In genomic region chr4:15001248-15001824, GRCh38 we compare ENCODE assay signal across 8 cellular contexts. TPM values are rescaled to one million over a fixed set of nuclear protein-coding genes. Genes with fewer than 3 reads are reported as not detected.
DNase-seq lines count a peak whose midpoint lies in the region; ATAC-seq and TF ChIP-seq lines count a peak whose summit lies in the region.

No MANE protein-coding gene starts in this region.

- peak overlapping the region; percentile 20; the same call in 1 of the 2 replicates for H2BK20ac ChIP-seq in IMR-90 (ENCODE audit: low read depth, low read length)

- in situ Hi-C loops in IMR-90 (cut with MboI; ENCODE audit: low sequenced_read_pairs) (loop anchor here (10.0 to 25.0 kb wide), 4 partner anchors 686 to 1347 kb away; partner anchors contain the start of gene FAM200B), astrocyte of the spinal cord (cut with HindIII; ENCODE audit: low sequenced_read_pairs) (no loop called here)

- no peak overlapping the region for H2AK5ac ChIP-seq in IMR-90 (ENCODE audit: low read depth, low read length)

- H3K18ac ChIP-seq in IMR-90 (ENCODE audit: low read depth, low read length) = peak overlapping the region; percentile 38

- H3K14ac ChIP-seq in IMR-90 (replicated peaks; ENCODE audit: low read depth, low read length) = peak overlapping the region; percentile 72

- H4K20me1 ChIP-seq in IMR-90 (ENCODE audit: insufficient read depth, low read length) = peaks cover 14% of the 10 kb centered on the region

- TF ChIP-seq POLR2A in IMR-90 (IDR thresholded peaks at IDR 0.05; ENCODE audit: low read depth, low read length) = peak; percentile 76

- H3K4me2 ChIP-seq in IMR-90 (ENCODE audit: low read depth, low read length) = peak overlapping the region; percentile 40

- ATAC-seq in GM21717 (IDR thresholded peaks at IDR 0.05; ENCODE audit: unreplicated experiment) (peak; percentile 23), IMR-90 (ENCODE audit: low read depth) (peak; percentile 25)

- H2AFZ ChIP-seq in IMR-90 (replicated peaks; ENCODE audit: low read length, poor library complexity) = peak overlapping the region; percentile 88

- H2BK15ac ChIP-seq in IMR-90 (ENCODE audit: low read depth, low read length) = peak overlapping the region; percentile 1; the same call in 1 of the 3 replicates

- H3K4me1 ChIP-seq in ES-I3 (ENCODE audit: insufficient read depth, low read length) (peaks cover 9% of the 10 kb centered on the region), IMR-90 (ENCODE audit: control insufficient read depth, insufficient read depth, low read length) (no peaks in the 10 kb centered on the region), rectal smooth muscle tissue (ENCODE audit: control insufficient read depth, insufficient read depth, low read length) (peaks cover 6% of the 10 kb centered on the region)

- H3K23ac ChIP-seq in IMR-90 (ENCODE audit: low read depth, low read length) = peak overlapping the region; percentile 94

- DNase-seq in IMR-90 (peak; percentile 91), T follicular helper cell (ENCODE audit: low read depth) (peak; percentile 20), astrocyte of the spinal cord (ENCODE audit: low read depth, low spot score) (peak; percentile 97), hypothalamus (lab: John Stamatoyannopoulos, UW) (peak; percentile 15 to 90 (median 67)), NCI-H2227 treated with DMSO at 0.1 percent for 48 hours (lab: John Stamatoyannopoulos, UW) (no peak)

- intact Hi-C loops in IMR-90 (cut with micrococcal nuclease) = loop anchor here (5.0 kb wide), 4 partner anchors 84 to 1109 kb away; no protein-coding TSS in a partner anchor

- H3K9ac ChIP-seq in ES-I3 (ENCODE audit: low read depth, low read length) = peak overlapping the region; percentile 77
- peak overlapping the region; percentile 80 for H3K9ac ChIP-seq in IMR-90 (ENCODE audit: low read depth, low read length)
- H3K9ac ChIP-seq in rectal smooth muscle tissue (ENCODE audit: low read length) = peak overlapping the region; percentile 54

- CTCF ChIA-PET in IMR-90 (lab: Yijun Ruan, JAX) = no interaction called here

- H3K9me1 ChIP-seq in IMR-90 (ENCODE audit: insufficient read depth, low read length) = no peaks in the 10 kb centered on the region

- H2AK9ac ChIP-seq in IMR-90 (replicated peaks; ENCODE audit: low read depth, low read length, poor library complexity) = peak overlapping the region; percentile 88

- H3K4ac ChIP-seq in IMR-90 (ENCODE audit: low read depth, low read length) = peak overlapping the region; percentile 79

- H3K27me3 ChIP-seq in IMR-90 (ENCODE audit: control insufficient read depth, insufficient read depth, low read length) (no peaks in the 10 kb centered on the region), rectal smooth muscle tissue (ENCODE audit: control insufficient read depth, insufficient read depth, low read length) (no peaks in the 10 kb centered on the region)

- H3K9me3 ChIP-seq in ES-I3 (ENCODE audit: control insufficient read depth, insufficient read depth, low read length) = no peaks in the 10 kb centered on the region
- no peaks in the 10 kb centered on the region for H3K9me3 ChIP-seq in IMR-90 (ENCODE audit: control insufficient read depth, insufficient read depth, low read length)

- peak overlapping the region; percentile 52; a peak in 3 of 4 replicates for H4K8ac ChIP-seq in IMR-90 (ENCODE audit: low read depth in 2 of 2, low read length in 2 of 2)

- peak overlapping the region; percentile 23 for H4K5ac ChIP-seq in IMR-90 (ENCODE audit: low read depth, low read length)

- BruUV-seq in IMR-90 (replicated peaks; lab: Mats Ljungman, UMichigan) = no TSS peak

- POLR2A ChIA-PET in IMR-90 (lab: Charles Lee; ENCODE audit: unreplicated experiment) = interaction anchor here (0.6 kb wide), 2 partner anchors 33 to 708 kb away, joined by 3 to 4 read pairs; no protein-coding TSS in a partner anchor

- H3K36me3 ChIP-seq in ES-I3 (ENCODE audit: insufficient read depth, low read length) (no peaks in the 10 kb centered on the region), IMR-90 (ENCODE audit: control insufficient read depth, insufficient read depth, low read length) (no peaks in the 10 kb centered on the region), rectal smooth muscle tissue (ENCODE audit: control insufficient read depth, insufficient read depth, low read length) (no peaks in the 10 kb centered on the region)

- TF ChIP-seq RAD21 in IMR-90 (IDR thresholded peaks at IDR 0.05; ENCODE audit: low read length) = 0 out of 2 replicates have a peak, but pooled peaks have one; percentile 8

- TF ChIP-seq CTCF in IMR-90 (conservative IDR thresholded peaks at IDR 0.05; ENCODE audit: low read depth, low read length) (no peak), astrocyte of the spinal cord (IDR thresholded peaks at IDR 0.05; ENCODE audit: low read depth, low read length) (peak; percentile 27)

- peak overlapping the region; percentile 47 for H2BK120ac ChIP-seq in IMR-90 (ENCODE audit: low read depth, low read length)

- dilution Hi-C loops in IMR-90 (cut with HindIII; ENCODE audit: low sequenced_read_pairs, unreplicated experiment) = no loop called here

- peak overlapping the region; percentile 71 for H2BK5ac ChIP-seq in IMR-90 (ENCODE audit: low read depth, low read length, poor library complexity, severe bottlenecking)

- peak overlapping the region; percentile 69 for H3K4me3 ChIP-seq in IMR-90 (ENCODE audit: insufficient read depth, low read depth, low read length)
- H3K4me3 ChIP-seq in astrocyte of the spinal cord (ENCODE audit: low read depth, low read length) = peak overlapping the region; percentile 93
- peak overlapping the region; percentile 93 for H3K4me3 ChIP-seq in rectal smooth muscle tissue (ENCODE audit: low read length)

- peak overlapping the region; percentile 71 for H4K91ac ChIP-seq in IMR-90 (ENCODE audit: insufficient read depth, low read depth, low read length)

- WGBS in IMR-90 (ENCODE audit: extremely low coverage in 2 of 2, insufficient read length in 1 of 2), 2 experiments = 1% methylated on average over 20 of the region's 30 CpGs; no CpG with 5 or more reads in 1 of the 2 experiments

- H3K27ac ChIP-seq in IMR-90 (ENCODE audit: insufficient read depth, low read length) (peak overlapping the region; percentile 79), rectal smooth muscle tissue (ENCODE audit: low read depth, low read length) (peak overlapping the region; percentile 100)

- peaks cover 0 to 3% of the 10 kb centered on the region in 2 experiments; a peak in 2 of 4 replicates for H3K79me1 ChIP-seq in IMR-90 (ENCODE audit: low read depth in 1 of 2, low read length in 2 of 2)

- peak overlapping the region; percentile 77 for H3K56ac ChIP-seq in IMR-90 (ENCODE audit: extremely low read depth, insufficient read depth, low read length)

TF ChIP-seq in IMR-90, 13 proteins besides CTCF, POLR2A, EP300 and RAD21:
- TF ChIP-seq NFE2L2 (IDR thresholded peaks at IDR 0.05; ENCODE audit: low read depth, low read length) = peak; percentile 43
- TF ChIP-seq FOS (IDR thresholded peaks at IDR 0.05; ENCODE audit: low read depth, low read length) = 0 out of 2 replicates have a peak, but pooled peaks have one; percentile 48
- peak; percentile 54; the same call in 1 of the 2 replicates for TF ChIP-seq CEBPB (IDR thresholded peaks at IDR 0.05; ENCODE audit: low read depth, low read length)
- TF ChIP-seq RCOR1 (IDR thresholded peaks at IDR 0.05; ENCODE audit: insufficient replicate concordance, low read length) = no peak
- no peak for TF ChIP-seq CHD1 (IDR thresholded peaks at IDR 0.05; ENCODE audit: low read depth, low read length)
- TF ChIP-seq BHLHE40 (IDR thresholded peaks at IDR 0.05; ENCODE audit: low read depth, low read length) = no peak
- no peak for TF ChIP-seq ELK1 (IDR thresholded peaks at IDR 0.05; ENCODE audit: borderline replicate concordance, low read depth, low read length)
- TF ChIP-seq MAFK (IDR thresholded peaks at IDR 0.05; ENCODE audit: low read depth, low read length) = peak; percentile 79
- TF ChIP-seq MXI1 (IDR thresholded peaks at IDR 0.05; ENCODE audit: borderline replicate concordance, low read depth, low read length) = 0 out of 2 replicates have a peak, but pooled peaks have one; percentile 58
- no peak for TF ChIP-seq USF2 (IDR thresholded peaks at IDR 0.05; ENCODE audit: low read depth, low read length)
- TF ChIP-seq MAZ (IDR thresholded peaks at IDR 0.05; ENCODE audit: borderline replicate concordance, low read depth, low read length) = peak; percentile 35; the same call in 1 of the 2 replicates
- TF ChIP-seq RFX5 (IDR thresholded peaks at IDR 0.05; ENCODE audit: low read depth, low read length) = no peak

RNA-seq across cellular contexts. Expression of gene CPEB2, which starts 0.9 kb away (rescaled TPM):
- 10.6 and 18.1 TPM in 2 replicates for total RNA-seq in IMR-90 (2012; rRNA removed)
- polyA plus RNA-seq in IMR-90 (2012; rRNA removed) = 9.4 and 12.0 TPM in 2 replicates
- polyA plus RNA-seq in IMR-90 (2012; cell fraction: cytosol; rRNA removed) = 2.8 and 3.4 TPM in 2 replicates
- 7.0 and 65.7 TPM in 2 replicates for polyA plus RNA-seq in IMR-90 (2012; cell fraction: nucleus; rRNA removed; ENCODE audit: low replicate concordance)
